Comparison of ENCODE assay signal across 9 cellular contexts in genomic region chr5:390571-391491, GRCh38. TPM values are rescaled to one million over a fixed set of nuclear protein-coding genes. Genes with fewer than 3 reads are reported as not detected.
DNase-seq lines count a peak whose midpoint lies in the region; ATAC-seq lines count a peak whose summit lies in the region.
"Had no signal": no experiment of that assay in that cellular context is flagged by ENCODE, and none has a peak within 500 bp of the region (broad histone marks: within the 10 kb centered on the region; RNA-seq: fewer than 3 reads in every experiment).

No MANE protein-coding gene starts in this region.

- H3K27ac Mint-ChIP-seq in stimulated activated effector memory CD8-positive, alpha-beta T cell treated with anti-CD3 and anti-CD28 coated beads, Interleukin-12 subunit alpha, Interleukin-12 subunit beta, amount 100 ng/mL, for 72 hours = peak overlapping the region; percentile 88

- H3K36me3 Mint-ChIP-seq in stimulated activated effector memory CD8-positive, alpha-beta T cell treated with anti-CD3 and anti-CD28 coated beads, Interleukin-12 subunit alpha, Interleukin-12 subunit beta, amount 100 ng/mL, for 72 hours = peaks cover 55% of the 10 kb centered on the region

- peak overlapping the region; percentile 46 for H3K4me3 Mint-ChIP-seq in stimulated activated effector memory CD8-positive, alpha-beta T cell treated with anti-CD3 and anti-CD28 coated beads, Interleukin-12 subunit alpha, Interleukin-12 subunit beta, amount 100 ng/mL, for 72 hours

- peaks cover 4% of the 10 kb centered on the region for H3K9me3 Mint-ChIP-seq in stimulated activated effector memory CD8-positive, alpha-beta T cell treated with anti-CD3 and anti-CD28 coated beads, Interleukin-12 subunit alpha, Interleukin-12 subunit beta, amount 100 ng/mL, for 72 hours

- peaks cover 33% of the 10 kb centered on the region for H3K4me1 Mint-ChIP-seq in stimulated activated effector memory CD8-positive, alpha-beta T cell treated with anti-CD3 and anti-CD28 coated beads, Interleukin-12 subunit alpha, Interleukin-12 subunit beta, amount 100 ng/mL, for 72 hours

- peak; percentile 56 for DNase-seq in activated CD8-positive, alpha-beta memory T cell treated with anti-CD3 and anti-CD28 coated beads for 24 hours
- DNase-seq in activated CD8-positive, alpha-beta memory T cell treated with anti-CD3 and anti-CD28 coated beads, Interleukin-2, amount 50 U/mL, for 4 hours = no peak
- peak; percentile 73 for DNase-seq in NCI-H510A treated with DMSO at 0.1 percent for 48 hours (lab: John Stamatoyannopoulos, UW)
- peak in 1 of 2 donors; percentile 48 for DNase-seq in stimulated activated effector memory CD8-positive, alpha-beta T cell treated with anti-CD3 and anti-CD28 coated beads, Interleukin-12 subunit alpha, Interleukin-12 subunit beta, amount 100 ng/mL, for 72 hours (ENCODE audit: low spot score in 2 of 2)
- no peak for DNase-seq in NCI-H345 treated with DMSO at 0.1 percent for 48 hours (lab: John Stamatoyannopoulos, UW; ENCODE audit: unreplicated experiment)
- no peak for DNase-seq in cerebellum (ENCODE audit: low spot score)
- DNase-seq: Right ventricle myocardium superior had no signal

- peak; percentile 51 for ATAC-seq in esophagus mucosa
- no peak for ATAC-seq in stimulated activated effector memory CD8-positive, alpha-beta T cell treated with anti-CD3 and anti-CD28 coated beads, Interleukin-12 subunit alpha, Interleukin-12 subunit beta, amount 100 ng/mL, for 72 hours
- no peak for ATAC-seq in HG02973 (IDR thresholded peaks at IDR 0.05; ENCODE audit: unreplicated experiment)

RNA-seq across cellular contexts. Expression of gene EXOC3, which starts 52.1 kb away (rescaled TPM):
- total RNA-seq in esophagus mucosa (37.4 TPM), cerebellum (27.8 TPM)

Comparison
In these comparisons a context has a peak if more than half of its experiments do, and no peak if none do; other contexts are left out.
1. DNase-seq: peak in activated CD8-positive, alpha-beta memory T cell treated with anti-CD3 and anti-CD28 coated beads for 24 hours (single experiment) and NCI-H510A treated with DMSO at 0.1 percent for 48 hours (single experiment); none in activated CD8-positive, alpha-beta memory T cell treated with anti-CD3 and anti-CD28 coated beads, Interleukin-2, amount 50 U/mL, for 4 hours (single experiment), NCI-H345 treated with DMSO at 0.1 percent for 48 hours (single experiment) and cerebellum (single experiment).